Comparison of ENCODE assay signal across 9 cellular contexts in genomic region chr2:216014006-216014405, GRCh38. TPM values are rescaled to one million over a fixed set of nuclear protein-coding genes. Genes with fewer than 3 reads are reported as not detected.
DNase-seq lines count a peak whose midpoint lies in the region; ATAC-seq and TF ChIP-seq lines count a peak whose summit lies in the region.
"Had no signal": no experiment of that assay in that cellular context is flagged by ENCODE, and none has a peak within 500 bp of the region (broad histone marks: within the 10 kb centered on the region; RNA-seq: fewer than 3 reads in every experiment).

No MANE protein-coding gene starts in this region.

- BruUV-seq in Caco-2 (replicated peaks; lab: Mats Ljungman, UMichigan), result no TSS peak
- BruUV-seq in MCF 10A (replicated peaks; lab: Mats Ljungman, UMichigan), result no TSS peak

- no peak for TF ChIP-seq POLR2A in sigmoid colon (IDR thresholded peaks at IDR 0.05)

- H3K4me3 ChIP-seq in Caco-2 (ENCODE audit: low read depth, low read length) (no peak overlapping the region), Karpas-422 (ENCODE audit: low read length) (no peak overlapping the region), sigmoid colon (no peak overlapping the region)

- no peak for TF ChIP-seq EP300 in sigmoid colon (IDR thresholded peaks at IDR 0.05)

- ATAC-seq in HG03432 (IDR thresholded peaks at IDR 0.05; ENCODE audit: unreplicated experiment), result no peak

- no peaks in the 10 kb centered on the region for H3K9me3 ChIP-seq in Caco-2
- no peaks in the 10 kb centered on the region for H3K9me3 ChIP-seq in Karpas-422 (ENCODE audit: low read length)
- no peaks in the 10 kb centered on the region for H3K9me3 ChIP-seq in sigmoid colon
- H3K9me3 ChIP-seq: heart right ventricle had no signal

- H3K4me1 ChIP-seq in Caco-2, result peaks cover 8% of the 10 kb centered on the region
- peaks cover 4% of the 10 kb centered on the region for H3K4me1 ChIP-seq in Karpas-422 (ENCODE audit: low read length)
- peaks cover 0 to 13% (median 6%) of the 10 kb centered on the region in 4 donors for H3K4me1 ChIP-seq in sigmoid colon

- WGBS in sigmoid colon, 2 donors, result 92 to 95% methylated on average over 8 of the region's 8 CpGs

- no peaks in the 10 kb centered on the region for H3K36me3 Mint-ChIP-seq in Caco-2 (ENCODE audit: insufficient read depth, unreplicated experiment)
- H3K36me3 Mint-ChIP-seq in MCF 10A (ENCODE audit: insufficient read depth, unreplicated experiment), result no peaks in the 10 kb centered on the region
- H3K36me3 Mint-ChIP-seq in nephron (ENCODE audit: low read depth), result no peaks in the 10 kb centered on the region

- H3K4me2 ChIP-seq in Karpas-422 (ENCODE audit: low read depth, low read length, poor library complexity, severe bottlenecking), result peak overlapping the region; percentile 67

- H3K36me3 ChIP-seq in Caco-2 (ENCODE audit: control insufficient read depth, insufficient read depth, low read length), result 0 out of 2 replicates have a peak, but pooled peaks cover 2% of the 10 kb centered on the region
- no peaks in the 10 kb centered on the region for H3K36me3 ChIP-seq in Karpas-422 (ENCODE audit: insufficient read depth, low read length)
- H3K36me3 ChIP-seq in sigmoid colon, result no peaks in the 10 kb centered on the region
- H3K36me3 ChIP-seq: heart right ventricle had no signal

- intact Hi-C loops in Caco-2 (cut with micrococcal nuclease; ENCODE audit: unreplicated experiment), result loop anchor here (5.0 kb wide), 1 partner anchor 577 kb away; the partner anchor contains the start of gene FN1
- intact Hi-C loops in MCF 10A (cut with micrococcal nuclease), result loop anchor here (5.0 kb wide), 1 partner anchor 42 kb away; no protein-coding TSS in a partner anchor
- intact Hi-C loops in sigmoid colon (cut with DNase I), result no loop called here
- intact Hi-C loops in cardiac septum (cut with DNase I), result no loop called here

- H3K27ac ChIP-seq in Karpas-422 (ENCODE audit: low read length) (no peak overlapping the region), sigmoid colon (no peak overlapping the region)
- H3K27ac ChIP-seq: heart right ventricle had no signal

- no peaks in the 10 kb centered on the region for H3K79me2 ChIP-seq in Karpas-422 (ENCODE audit: low read length)

- no peaks in the 10 kb centered on the region for H4K20me1 ChIP-seq in Karpas-422 (ENCODE audit: insufficient read depth, low read depth, low read length)

- H3K9me3 Mint-ChIP-seq in Caco-2 (ENCODE audit: unreplicated experiment), result no peaks in the 10 kb centered on the region
- H3K9me3 Mint-ChIP-seq in MCF 10A (ENCODE audit: unreplicated experiment), result no peaks in the 10 kb centered on the region
- no peaks in the 10 kb centered on the region for H3K9me3 Mint-ChIP-seq in nephron

- CTCF ChIA-PET in Caco-2 (lab: Charles Lee), result interaction anchor here (2.4 kb wide), 1 partner anchor 9 kb away, joined by 8 read pairs; no protein-coding TSS in a partner anchor
- CTCF ChIA-PET in MCF 10A (lab: Yijun Ruan, JAX), result interaction anchor here (0.6 to 5.7 kb wide), 14 partner anchors 10 to 919 kb away, joined by 3 to 41 read pairs (median 4); no protein-coding TSS in a partner anchor

- TF ChIP-seq CTCF in Caco-2 (IDR thresholded peaks at IDR 0.05; ENCODE audit: insufficient read depth in 1 of 2, low read depth in 1 of 2, low read length in 1 of 2, severe bottlenecking in 1 of 2, unreplicated experiment in 1 of 2) (no peak), MCF 10A (IDR thresholded peaks at IDR 0.05; ENCODE audit: unreplicated experiment) (no peak), nephron (IDR thresholded peaks at IDR 0.05; ENCODE audit: unreplicated experiment in 3 of 3) (no peak), sigmoid colon (IDR thresholded peaks at IDR 0.05) (no peak)

- no peak overlapping the region for H2AFZ ChIP-seq in Karpas-422 (ENCODE audit: low read length)

- H3K4me3 Mint-ChIP-seq in Caco-2 (ENCODE audit: unreplicated experiment) (peak overlapping the region; percentile 84), MCF 10A (ENCODE audit: unreplicated experiment) (peak overlapping the region; percentile 82), nephron (peak overlapping the region; percentile 70 to 84 (median 82))

- no peak overlapping the region for H3K27ac Mint-ChIP-seq in Caco-2 (ENCODE audit: unreplicated experiment)
- H3K27ac Mint-ChIP-seq in MCF 10A (ENCODE audit: low read depth, unreplicated experiment), result no peak overlapping the region
- H3K27ac Mint-ChIP-seq in nephron, result no peak overlapping the region

- POLR2A ChIA-PET in Caco-2 (lab: Charles Lee) (no interaction called here), MCF 10A (lab: Yijun Ruan, JAX) (interaction anchor here (0.6 to 1.0 kb wide), 2 partner anchors 9 kb away, joined by 3 read pairs; no protein-coding TSS in a partner anchor)

- no peak overlapping the region for H3K9ac ChIP-seq in Karpas-422 (ENCODE audit: low read length)

- H3K9me2 ChIP-seq in Karpas-422 (replicated peaks; ENCODE audit: insufficient read depth, low read length), result no peaks in the 10 kb centered on the region; the same call in 1 of the 2 replicates

- H3K4me1 Mint-ChIP-seq in Caco-2 (ENCODE audit: low read depth, unreplicated experiment) (peaks cover 26% of the 10 kb centered on the region), MCF 10A (ENCODE audit: insufficient read depth, unreplicated experiment) (peaks cover 31% of the 10 kb centered on the region), nephron (peaks cover 33% of the 10 kb centered on the region)

- H3K27me3 Mint-ChIP-seq in Caco-2 (ENCODE audit: insufficient read depth, unreplicated experiment), result no peaks in the 10 kb centered on the region
- H3K27me3 Mint-ChIP-seq in MCF 10A (ENCODE audit: insufficient read depth, unreplicated experiment), result no peaks in the 10 kb centered on the region
- peaks cover 8% of the 10 kb centered on the region for H3K27me3 Mint-ChIP-seq in nephron (ENCODE audit: low read depth)

- no peaks in the 10 kb centered on the region for H3K27me3 ChIP-seq in Caco-2 (replicated peaks; ENCODE audit: control insufficient read depth, insufficient read depth, low read length)
- H3K27me3 ChIP-seq in Karpas-422 (ENCODE audit: low read length), result no peaks in the 10 kb centered on the region
- no peaks in the 10 kb centered on the region for H3K27me3 ChIP-seq in sigmoid colon
- H3K27me3 ChIP-seq: heart right ventricle had no signal

- DNase-seq in Caco-2 (no peak), Karpas-422 (no peak), MCF 10A (ENCODE audit: unreplicated experiment) (no peak), NCI-H1092 (lab: John Stamatoyannopoulos, UW) (no peak), sigmoid colon (no peak), cardiac septum (ENCODE audit: low spot score) (no peak)

RNA-seq across cellular contexts. Expression of gene MREG, which starts 0.7 kb away (rescaled TPM):
- total RNA-seq in Caco-2 (2022), result 41.7 and 43.8 TPM in 2 replicates
- 0.11 and 0.15 TPM in 2 replicates for total RNA-seq in Karpas-422 (2014; rRNA removed; shearing (Covaris generic); ENCODE audit: low replicate concordance)
- 6.8 and 10.4 TPM in 2 replicates for total RNA-seq in MCF 10A (2022)
- 1 to 10 TPM in 3 of 4 donors, under 1 TPM in 1; 0.99 to 1.5 (median 1.3) TPM for total RNA-seq in sigmoid colon
- 1 to 10 TPM; 3.0 to 8.8 (median 5.6) TPM for polyA plus RNA-seq in sigmoid colon
- 0.32 TPM for total RNA-seq in cardiac septum

Comparison
In these comparisons a context has a peak if more than half of its experiments do, and no peak if none do; other contexts are left out.
1. intact Hi-C loops: an anchor here in Caco-2 (5.0 kb wide) and MCF 10A (5.0 kb wide); none called in sigmoid colon and cardiac septum.